ENCODE assay signal across 8 cellular contexts in genomic region chr6:28266962-28267694, GRCh38.
DNase-seq lines count a peak whose midpoint lies in the region; ATAC-seq and FAIRE-seq lines count a peak whose summit lies in the region.

TSS of gene ZSCAN26 (plus strand) at chr6:28267143. CDS start at chr6:28271920, 4,777 bp downstream.

- ATAC-seq in GM19025 (IDR thresholded peaks at IDR 0.05; ENCODE audit: low read depth, unreplicated experiment) (peak; percentile 91), HG03196 (IDR thresholded peaks at IDR 0.05; ENCODE audit: unreplicated experiment) (peak; percentile 89)
- peak; percentile 89 to 93 for ATAC-seq in activated CD4-positive, CD25-positive, alpha-beta regulatory T cell treated with anti-CD3 and anti-CD28 coated beads, Interleukin-2, amount 50 U/mL, for 24 hours

- peak; percentile 79 for FAIRE-seq in islet of Langerhans (lab: Jason Lieb, UNC)

- DNase-seq in AG20443 (ENCODE audit: low spot score) (peak; percentile 84), NCI-H226 (peak; percentile 85), cerebellar nuclear complex (lab: John Stamatoyannopoulos, UW) (peak; percentile 3 to 63)
- peak; percentile 83 for DNase-seq in stimulated activated CD4-positive, alpha-beta T cell treated with anti-CD3 and anti-CD28 coated beads, Interleukin-12 subunit alpha, Interleukin-12 subunit beta, amount 100 ng/mL, for 4 hours

Comparison
In these comparisons a context has a peak if more than half of its experiments do, and no peak if none do; other contexts are left out.
1. Peak in every context shown above with its lines: DNase-seq and ATAC-seq.
2. DNase-seq: peak in every context shown above with its lines; median percentile 85 in NCI-H226; 84 in AG20443; 83 in stimulated activated CD4-positive, alpha-beta T cell treated with anti-CD3 and anti-CD28 coated beads, Interleukin-12 subunit alpha, Interleukin-12 subunit beta, amount 100 ng/mL, for 4 hours; 33 in cerebellar nuclear complex.